In the genomic region with DNA sequence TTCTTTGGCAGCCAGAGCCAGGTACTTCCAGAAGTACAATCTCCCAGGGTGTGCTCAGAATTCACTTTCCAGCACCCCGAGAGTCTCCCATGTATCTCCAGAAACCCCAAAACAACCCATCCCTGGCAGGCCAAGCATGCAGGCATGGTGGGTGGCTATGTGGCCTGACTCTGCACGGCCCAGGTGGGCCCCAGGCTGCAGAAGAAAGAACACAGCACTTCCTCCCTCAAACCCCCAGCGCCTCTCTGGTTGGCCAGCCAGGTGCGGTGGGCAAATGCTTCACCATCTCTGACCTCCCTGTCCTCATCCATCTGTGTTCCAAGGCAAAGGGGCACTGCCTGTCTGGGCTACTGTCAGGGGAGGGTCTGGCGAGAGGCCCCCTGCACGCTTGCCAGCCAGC, we compare ENCODE assay signal across 21 cellular contexts.
"Had no signal": no experiment of that assay in that cellular context is flagged by ENCODE, and none has a peak within 500 bp of the region (broad histone marks: within the 10 kb centered on the region; RNA-seq: fewer than 3 reads in every experiment).

No MANE protein-coding gene starts in this region.

- H3K4me1 ChIP-seq: pancreas, psoas muscle, transverse colon, uterus had no signal

- H3K4me1 Mint-ChIP-seq: natural killer cell had no signal

- H3K27me3 ChIP-seq: left lung, pancreas, right atrium auricular region, stomach, transverse colon, uterus had no signal

- H3K9me3 Mint-ChIP-seq: activated CD4-positive, alpha-beta memory T cell treated with anti-CD3 and anti-CD28 coated beads for 36 hours; activated naive CD4-positive, alpha-beta T cell treated with anti-CD3 and anti-CD28 coated beads, Interleukin-2, amount 10 ng/mL, durations not matched to agents 7 days and 5 days; activated T-cell treated with anti-CD3 and anti-CD28 coated beads, Interleukin-2, amount 50 U/mL, for 4 hours; mesothelial cell of epicardium; natural killer cell; T-helper 1 cell treated with Interleukin-12 subunit alpha and Interleukin-12 subunit beta and Interleukin-4 antibody, amounts not matched to agents 30 μg/mL and 1 μg/mL, for 36 hours had no signal

- H3K4me3 ChIP-seq: left lung, lung, pancreas, psoas muscle, right atrium auricular region, stomach, transverse colon, uterus had no signal

- H3K27ac ChIP-seq: left lung, pancreas, psoas muscle, right atrium auricular region, stomach, transverse colon, uterus had no signal

- H3K36me3 ChIP-seq: pancreas, right atrium auricular region, transverse colon, uterus had no signal

- H3K27ac Mint-ChIP-seq: activated naive CD4-positive, alpha-beta T cell treated with anti-CD3 and anti-CD28 coated beads, Interleukin-2, amount 10 ng/mL, durations not matched to agents 7 days and 5 days; mesothelial cell of epicardium; natural killer cell; T-helper 1 cell treated with Interleukin-12 subunit alpha and Interleukin-12 subunit beta and Interleukin-4 antibody, amounts not matched to agents 30 μg/mL and 1 μg/mL, for 36 hours had no signal

- ATAC-seq: left lung, natural killer cell, pancreas, psoas muscle had no signal

- H3K4me3 Mint-ChIP-seq: activated CD4-positive, alpha-beta memory T cell treated with anti-CD3 and anti-CD28 coated beads for 36 hours; activated naive CD4-positive, alpha-beta T cell treated with anti-CD3 and anti-CD28 coated beads, Interleukin-2, amount 10 ng/mL, durations not matched to agents 7 days and 5 days; activated T-cell treated with anti-CD3 and anti-CD28 coated beads, Interleukin-2, amount 50 U/mL, for 4 hours; mesothelial cell of epicardium; natural killer cell; T-helper 1 cell treated with Interleukin-12 subunit alpha and Interleukin-12 subunit beta and Interleukin-4 antibody, amounts not matched to agents 30 μg/mL and 1 μg/mL, for 36 hours had no signal

- H3K9me3 ChIP-seq: left lung, pancreas, psoas muscle, right atrium auricular region, stomach, transverse colon, uterus had no signal

- DNase-seq: activated CD4-positive, alpha-beta memory T cell treated with anti-CD3 and anti-CD28 coated beads for 36 hours; activated CD4-positive, alpha-beta T cell treated with anti-CD3 and anti-CD28 coated beads for 4 hours; activated CD4-positive, CD25-positive, alpha-beta regulatory T cell; activated naive CD4-positive, alpha-beta T cell treated with anti-CD3 and anti-CD28 coated beads, Interleukin-2, amount 10 ng/mL, durations not matched to agents 7 days and 5 days; activated T-cell treated with anti-CD3 and anti-CD28 coated beads, Interleukin-2, amount 50 U/mL, for 4 hours; amygdala; cerebellar nuclear complex; kidney glomerular epithelial cell; natural killer cell; pancreas; psoas muscle; stimulated activated CD4-positive, alpha-beta T cell treated with anti-CD3 and anti-CD28 coated beads, Interleukin-4, amount 100 ng/mL, for 4 hours; stomach; T1000; transverse colon; uterus had no signal

- H3K36me3 Mint-ChIP-seq: activated CD4-positive, alpha-beta memory T cell treated with anti-CD3 and anti-CD28 coated beads for 36 hours; activated naive CD4-positive, alpha-beta T cell treated with anti-CD3 and anti-CD28 coated beads, Interleukin-2, amount 10 ng/mL, durations not matched to agents 7 days and 5 days; mesothelial cell of epicardium; natural killer cell had no signal
